Comparison of ENCODE assay signal across 17 cellular contexts in the genomic region with DNA sequence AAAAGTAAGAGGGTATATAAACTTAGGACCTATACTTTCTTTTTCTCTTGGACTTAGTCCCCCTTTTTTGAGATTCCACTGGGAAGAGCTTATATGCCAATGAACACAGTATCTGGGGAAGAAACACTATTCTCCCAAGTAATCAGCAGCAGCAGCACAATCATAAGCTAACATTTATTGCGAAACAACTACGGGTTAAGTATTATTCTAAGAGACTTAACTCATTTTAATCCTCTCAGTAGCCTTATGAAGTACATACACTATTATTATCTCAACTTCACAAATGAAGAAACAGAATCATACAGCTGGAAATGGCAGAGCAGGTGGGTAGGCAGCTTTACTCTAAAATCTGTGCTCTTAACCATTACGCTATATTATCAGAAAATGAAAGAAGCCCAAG.
"Had no signal": no experiment of that assay in that cellular context is flagged by ENCODE, and none has a peak within 500 bp of the region (broad histone marks: within the 10 kb centered on the region; RNA-seq: fewer than 3 reads in every experiment).

No MANE protein-coding gene starts in this region.

- H3K27ac ChIP-seq: ascending aorta, vagina had no signal

- H3K27me3 ChIP-seq: ascending aorta, vagina had no signal

- ATAC-seq: left colon; stimulated activated naive CD8-positive, alpha-beta T cell treated with anti-CD3 and anti-CD28 coated beads, Interleukin-15, Interleukin-2, amounts not matched to agents 100 U/mL and 50 U/mL, for 24 hours had no signal

- H3K4me1 ChIP-seq: ascending aorta, vagina had no signal

- FAIRE-seq: endometrium, islet of Langerhans had no signal

- DNase-seq: activated CD4-positive, alpha-beta T cell treated with anti-CD3 and anti-CD28 coated beads for 1 hour; activated CD8-positive, alpha-beta memory T cell treated with anti-CD3 and anti-CD28 coated beads for 24 hours; activated CD8-positive, alpha-beta memory T cell treated with anti-CD3 and anti-CD28 coated beads, Interleukin-2, amount 50 U/mL, for 48 hours; activated gamma-delta T cell; activated naive CD8-positive, alpha-beta T cell treated with anti-CD3 and anti-CD28 coated beads, Interleukin-2, amount 10 ng/mL, durations not matched to agents 7 days and 5 days; cortex of kidney; left colon; nephron progenitor cell; nucleus accumbens; retina; stimulated activated CD4-positive, alpha-beta T cell treated with anti-CD3 and anti-CD28 coated beads, Interleukin-2, amount 100 ng/mL, for 24 hours; stimulated activated naive CD8-positive, alpha-beta T cell treated with anti-CD3 and anti-CD28 coated beads, Interleukin-15, Interleukin-2, amounts not matched to agents 100 U/mL and 50 U/mL, for 24 hours; trophoblast cell had no signal

- H3K4me3 ChIP-seq: ascending aorta, vagina had no signal

- H3K9me3 ChIP-seq: ascending aorta, vagina had no signal
